ENCODE assay signal across 24 cellular contexts in genomic region chr17:78423961-78424747, GRCh38.
"Had no signal": no experiment of that assay in that cellular context is flagged by ENCODE, and none has a peak within 500 bp of the region (broad histone marks: within the 10 kb centered on the region; RNA-seq: fewer than 3 reads in every experiment).

No MANE protein-coding gene starts in this region.

- ATAC-seq: activated CD8-positive, alpha-beta T cell treated with anti-CD3 and anti-CD28 coated beads for 36 hours; left ventricle myocardium superior; mucosa of descending colon; pancreas; sciatic nerve; stimulated activated effector memory CD8-positive, alpha-beta T cell treated with anti-CD3 and anti-CD28 coated beads, Interleukin-12 subunit alpha, Interleukin-12 subunit beta, amount 100 ng/mL, for 72 hours had no signal

- H3K27ac ChIP-seq: breast epithelium, esophagus squamous epithelium, neural progenitor cell, pancreas, stomach, thoracic aorta had no signal

- DNase-seq: activated B cell treated with CpG ODN at 0.5 μM for 24 hours; activated CD4-positive, alpha-beta T cell treated with anti-CD3 and anti-CD28 coated beads for 48 hours; activated CD8-positive, alpha-beta T cell treated with anti-CD3 and anti-CD28 coated beads for 36 hours; activated effector memory CD4-positive, alpha-beta T cell treated with Interleukin-2 at 50 U/mL for 16 hours; activated T-cell treated with anti-CD3 and anti-CD28 coated beads, Interleukin-2, amount 50 U/mL, for 24 hours; cerebellar nuclear complex; dermis blood vessel endothelial cell; effector memory CD4-positive, alpha-beta T cell; esophagus squamous epithelium; immature natural killer cell; kidney glomerular epithelial cell; left ventricle myocardium superior; mucosa of descending colon; naive B cell; pancreas; stimulated activated CD4-positive, alpha-beta T cell treated with anti-CD3 and anti-CD28 coated beads, Interleukin-4, amount 100 ng/mL, for 24 hours; stomach had no signal

- H3K27ac Mint-ChIP-seq: activated B cell treated with CpG ODN at 0.5 μM for 24 hours; activated CD8-positive, alpha-beta T cell treated with anti-CD3 and anti-CD28 coated beads for 36 hours; activated naive CD4-positive, alpha-beta T cell treated with anti-CD3 and anti-CD28 coated beads, Interleukin-2, amount 50 U/mL, for 24 hours; immature natural killer cell; neural progenitor cell; stimulated activated effector memory CD8-positive, alpha-beta T cell treated with anti-CD3 and anti-CD28 coated beads, Interleukin-12 subunit alpha, Interleukin-12 subunit beta, amount 100 ng/mL, for 72 hours had no signal

- H3K9me3 Mint-ChIP-seq: activated B cell treated with CpG ODN at 0.5 μM for 24 hours; activated CD8-positive, alpha-beta T cell treated with anti-CD3 and anti-CD28 coated beads for 36 hours; activated naive CD4-positive, alpha-beta T cell treated with anti-CD3 and anti-CD28 coated beads, Interleukin-2, amount 50 U/mL, for 24 hours; activated T-cell treated with anti-CD3 and anti-CD28 coated beads, Interleukin-2, amount 50 U/mL, for 24 hours; immature natural killer cell; naive B cell; neural progenitor cell; stimulated activated effector memory CD8-positive, alpha-beta T cell treated with anti-CD3 and anti-CD28 coated beads, Interleukin-12 subunit alpha, Interleukin-12 subunit beta, amount 100 ng/mL, for 72 hours had no signal

- H3K4me3 ChIP-seq: breast epithelium, esophagus squamous epithelium, mucosa of descending colon, neural progenitor cell, pancreas, smooth muscle cell, stomach, thoracic aorta had no signal

- H3K27me3 Mint-ChIP-seq: activated B cell treated with CpG ODN at 0.5 μM for 24 hours; activated CD8-positive, alpha-beta T cell treated with anti-CD3 and anti-CD28 coated beads for 36 hours; activated naive CD4-positive, alpha-beta T cell treated with anti-CD3 and anti-CD28 coated beads, Interleukin-2, amount 50 U/mL, for 24 hours; activated T-cell treated with anti-CD3 and anti-CD28 coated beads, Interleukin-2, amount 50 U/mL, for 24 hours; naive B cell had no signal

- H3K36me3 Mint-ChIP-seq: naive B cell had no signal

- H3K4me3 Mint-ChIP-seq: activated B cell treated with CpG ODN at 0.5 μM for 24 hours; activated CD8-positive, alpha-beta T cell treated with anti-CD3 and anti-CD28 coated beads for 36 hours; activated naive CD4-positive, alpha-beta T cell treated with anti-CD3 and anti-CD28 coated beads, Interleukin-2, amount 50 U/mL, for 24 hours; activated T-cell treated with anti-CD3 and anti-CD28 coated beads, Interleukin-2, amount 50 U/mL, for 24 hours; immature natural killer cell; naive B cell; neural progenitor cell; stimulated activated effector memory CD8-positive, alpha-beta T cell treated with anti-CD3 and anti-CD28 coated beads, Interleukin-12 subunit alpha, Interleukin-12 subunit beta, amount 100 ng/mL, for 72 hours had no signal
